In genomic region chr19:2552859-2553258, GRCh38 we compare ENCODE assay signal across 8 cellular contexts.
DNase-seq lines count a peak whose midpoint lies in the region; ATAC-seq and TF ChIP-seq lines count a peak whose summit lies in the region.

No MANE protein-coding gene starts in this region.

- 81% methylated on average over 10 of the region's 11 CpGs for WGBS in mammary epithelial cell (ENCODE audit: low coverage, missing lambda C conversion rate)

- no peak overlapping the region for H3K9ac ChIP-seq in mammary epithelial cell (ENCODE audit: insufficient read depth, low read length)

- no peak overlapping the region for H2AFZ ChIP-seq in mammary epithelial cell (ENCODE audit: low read depth, low read length)

- no peak overlapping the region for H3K4me3 ChIP-seq in mammary epithelial cell (replicated peaks in 1 of 3; ENCODE audit: insufficient read depth in 1 of 3, low read depth in 2 of 3, low read length in 3 of 3)

- dilution Hi-C loops in mammary epithelial cell (cut with HindIII; ENCODE audit: low sequenced_read_pairs) = no loop called here

- H3K27me3 ChIP-seq in mammary epithelial cell (ENCODE audit: insufficient read depth, low read length) = no peaks in the 10 kb centered on the region

- H3K27ac Mint-ChIP-seq in MCF 10A (ENCODE audit: low read depth, unreplicated experiment) (peak overlapping the region; percentile 74), activated B cell treated with CpG ODN at 0.5 μM for 24 hours (peak overlapping the region; percentile 89)

- TF ChIP-seq CTCF in MCF 10A (IDR thresholded peaks at IDR 0.05; ENCODE audit: unreplicated experiment) = no peak
- TF ChIP-seq CTCF in mammary epithelial cell (conservative IDR thresholded peaks at IDR 0.05 in 1 of 2, IDR thresholded peaks at IDR 0.05 in 1 of 2; ENCODE audit: extremely low read depth in 1 of 2, insufficient read depth in 1 of 2, low read depth in 1 of 2, low read length in 2 of 2) = no peak
- TF ChIP-seq CTCF in activated B cell treated with CpG ODN at 0.5 μM for 24 hours (IDR thresholded peaks at IDR 0.05) = no peak

- H3K9me3 Mint-ChIP-seq in MCF 10A (ENCODE audit: unreplicated experiment) (no peaks in the 10 kb centered on the region), activated B cell treated with CpG ODN at 0.5 μM for 24 hours (no peaks in the 10 kb centered on the region)

- H3K4me1 Mint-ChIP-seq in MCF 10A (ENCODE audit: insufficient read depth, unreplicated experiment) (peaks cover 12% of the 10 kb centered on the region), activated B cell treated with CpG ODN at 0.5 μM for 24 hours (peaks cover 28% of the 10 kb centered on the region)

- H3K4me1 ChIP-seq in mammary epithelial cell (ENCODE audit: insufficient read depth, low read length) = peaks cover 4% of the 10 kb centered on the region

- intact Hi-C loops in MCF 10A (cut with micrococcal nuclease) = no loop called here
- intact Hi-C loops in mammary epithelial cell (cut with micrococcal nuclease) = no loop called here
- intact Hi-C loops in activated B cell treated with CpG ODN at 0.5 μM for 24 hours (cut with micrococcal nuclease) = loop anchor here (1.0 kb wide), 4 partner anchors 8 to 79 kb away; no protein-coding TSS in a partner anchor
- intact Hi-C loops in left ventricle myocardium superior (cut with micrococcal nuclease) = no loop called here

- POLR2A ChIA-PET in MCF 10A (lab: Yijun Ruan, JAX) = interaction anchor here (0.7 to 0.9 kb wide), 2 partner anchors 56 to 77 kb away, joined by 3 read pairs; partner anchors contain the start of gene GADD45B
- POLR2A ChIA-PET in activated B cell treated with CpG ODN at 0.5 μM for 24 hours (lab: Charles Lee) = interaction anchor here (0.6 to 4.4 kb wide), 21 partner anchors 9 to 666 kb away, joined by 3 to 125 read pairs (median 5); partner anchors contain the start of gene GADD45B

- in situ Hi-C loops in mammary epithelial cell (cut with MboI; ENCODE audit: low sequenced_read_pairs in 2 of 2) = no loop called here

- no peak for DNase-seq in MCF 10A (ENCODE audit: unreplicated experiment)
- DNase-seq in mammary epithelial cell = no peak
- peak; percentile 27 for DNase-seq in activated B cell treated with CpG ODN at 0.5 μM for 24 hours
- peak; percentile 16 for DNase-seq in left ventricle myocardium superior
- DNase-seq in stimulated activated CD8-positive, alpha-beta memory T cell treated with anti-CD3 and anti-CD28 coated beads, Interleukin-7, amount 100 ng/mL, for 1 hour (ENCODE audit: low read depth in 2 of 2) = peak; percentile 4 to 13
- no peak for DNase-seq in NCI-H1092 (lab: John Stamatoyannopoulos, UW)
- DNase-seq in HK-2 (ENCODE audit: unreplicated experiment) = no peak

- H3K36me3 Mint-ChIP-seq in MCF 10A (ENCODE audit: insufficient read depth, unreplicated experiment) (peaks cover 6% of the 10 kb centered on the region), activated B cell treated with CpG ODN at 0.5 μM for 24 hours (ENCODE audit: low read depth) (peaks cover 26% of the 10 kb centered on the region)

- no peak overlapping the region for H3K4me3 Mint-ChIP-seq in MCF 10A (ENCODE audit: unreplicated experiment)
- H3K4me3 Mint-ChIP-seq in activated B cell treated with CpG ODN at 0.5 μM for 24 hours = peak overlapping the region; percentile 75

- ATAC-seq in HG03575 (IDR thresholded peaks at IDR 0.05; ENCODE audit: extremely low read depth, insufficient number of reproducible peaks, low FRiP score, unreplicated experiment) (peak; percentile 40), activated B cell treated with CpG ODN at 0.5 μM for 24 hours (ENCODE audit: low read depth) (peak; percentile 94), left ventricle myocardium superior (no peak)

- H3K27me3 Mint-ChIP-seq in MCF 10A (ENCODE audit: insufficient read depth, unreplicated experiment) = no peaks in the 10 kb centered on the region
- H3K27me3 Mint-ChIP-seq in activated B cell treated with CpG ODN at 0.5 μM for 24 hours = no peaks in the 10 kb centered on the region

- H3K4me2 ChIP-seq in mammary epithelial cell (ENCODE audit: insufficient read depth, low read depth, low read length) = no peak overlapping the region

- H3K27ac ChIP-seq in mammary epithelial cell (ENCODE audit: insufficient read depth, low read depth, low read length) = no peak overlapping the region

- H4K20me1 ChIP-seq in mammary epithelial cell (ENCODE audit: insufficient read depth, low read length) = no peaks in the 10 kb centered on the region

- H3K79me2 ChIP-seq in mammary epithelial cell (ENCODE audit: insufficient read depth, low read length) = no peaks in the 10 kb centered on the region

- H3K9me3 ChIP-seq in mammary epithelial cell (replicated peaks; ENCODE audit: insufficient read depth, low read length) = no peaks in the 10 kb centered on the region

- CTCF ChIA-PET in MCF 10A (lab: Yijun Ruan, JAX) (interaction anchor here (0.6 kb wide), 1 partner anchor 625 kb away, joined by 3 read pairs; no protein-coding TSS in a partner anchor), mammary epithelial cell (lab: Charles Lee; ENCODE audit: low non-redundant PET) (no interaction called here), activated B cell treated with CpG ODN at 0.5 μM for 24 hours (lab: Charles Lee) (interaction anchor here (0.6 to 1.8 kb wide), 3 partner anchors 9 to 79 kb away, joined by 3 to 5 read pairs (median 3); no protein-coding TSS in a partner anchor)

- H3K36me3 ChIP-seq in mammary epithelial cell (ENCODE audit: insufficient read depth, low read length) = no peaks in the 10 kb centered on the region

- BruUV-seq in MCF 10A (replicated peaks; lab: Mats Ljungman, UMichigan) = no TSS peak
- BruUV-seq in mammary epithelial cell (replicated peaks; lab: Mats Ljungman, UMichigan) = no TSS peak

Comparison
In these comparisons a context has a peak if more than half of its experiments do, and no peak if none do; other contexts are left out.
1. DNase-seq: peak in activated B cell treated with CpG ODN at 0.5 μM for 24 hours (single experiment), left ventricle myocardium superior (single experiment) and stimulated activated CD8-positive, alpha-beta memory T cell treated with anti-CD3 and anti-CD28 coated beads, Interleukin-7, amount 100 ng/mL, for 1 hour (2 of 2); none in MCF 10A (single experiment), mammary epithelial cell (single experiment), NCI-H1092 (single experiment) and HK-2 (single experiment).